20 cellular contexts compared by ENCODE assay signal in the genomic region with DNA sequence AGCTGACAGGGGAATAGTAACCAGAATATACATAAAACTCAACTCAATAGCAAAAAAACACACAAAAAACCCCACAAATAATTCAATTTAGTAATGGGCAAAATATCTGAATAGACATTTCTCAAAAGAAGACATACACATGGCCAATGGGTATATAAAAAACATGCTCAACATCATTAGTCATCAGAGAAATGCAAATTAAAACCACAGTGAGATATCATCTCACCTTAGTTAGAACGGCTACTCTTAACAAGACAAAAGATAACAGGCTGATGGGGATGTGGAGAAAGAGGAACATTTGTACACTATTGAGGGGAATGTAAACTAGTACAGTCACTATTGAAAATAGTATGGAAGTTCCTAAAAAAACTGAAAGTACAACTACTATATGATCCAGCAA.
A peak's percentile ranks its signal among the peaks of the same experiment; 100 is the strongest.
DNase-seq lines count a peak whose midpoint lies in the region; ATAC-seq, FAIRE-seq and TF ChIP-seq lines count a peak whose summit lies in the region.
"Had no signal": no experiment of that assay in that cellular context is flagged by ENCODE, and none has a peak within 500 bp of the region (broad histone marks: within the 10 kb centered on the region; RNA-seq: fewer than 3 reads in every experiment).

No MANE protein-coding gene starts in this region.

- no peak overlapping the region for H3K4me3 ChIP-seq in brain microvascular endothelial cell (ENCODE audit: low read depth, low read length)
- H3K4me3 ChIP-seq: BLaER1 treated with 17β-estradiol and CSF1 and Interleukin-3, amounts not matched to agents 10 nM and 100 nM; HAP-1 had no signal

- DNase-seq in D721Med (ENCODE audit: insufficient read length, low spot score): no peak
- DNase-seq in HT-29 (ENCODE audit: low spot score): peak; percentile 29
- DNase-seq in OCI-M1 (lab: John Stamatoyannopoulos, UW): peak; percentile 8
- DNase-seq in foreskin keratinocyte: peak; percentile 22 to 53
- DNase-seq in kidney glomerular epithelial cell (lab: John Stamatoyannopoulos, UW): no peak
- no peak for DNase-seq in brain microvascular endothelial cell
- no peak for DNase-seq in DMS53 treated with DMSO at 0.1 percent for 48 hours (lab: John Stamatoyannopoulos, UW; ENCODE audit: unreplicated experiment)
- DNase-seq: ACHN; Calu3; CD4-positive, alpha-beta T cell; DMS79 treated with DMSO at 0.1 percent for 48 hours; EL; GDM1 had no signal

- no peak for TF ChIP-seq CTCF in D721Med (IDR thresholded peaks at IDR 0.05; ENCODE audit: insufficient read depth, missing control alignments)
- TF ChIP-seq CTCF in foreskin keratinocyte (conservative IDR thresholded peaks at IDR 0.05): no peak
- TF ChIP-seq CTCF in brain microvascular endothelial cell (IDR thresholded peaks at IDR 0.05; ENCODE audit: low read depth, low read length, missing control alignments): no peak

- peaks cover 4% of the 10 kb centered on the region for H3K4me1 ChIP-seq in foreskin keratinocyte
- H3K4me1 ChIP-seq: BLaER1 treated with 17β-estradiol and CSF1 and Interleukin-3, amounts not matched to agents 10 nM and 100 nM had no signal

- peak; percentile 35 for FAIRE-seq in D721Med (lab: Jason Lieb, UNC)
- FAIRE-seq: GM12892, GM19239, H1, HepG2, HTR-8/SVneo had no signal

- in situ Hi-C loops in brain microvascular endothelial cell (cut with HindIII; ENCODE audit: low pct_ligation_motif_present, low sequenced_read_pairs): no loop called here

- peak; percentile 73 for ATAC-seq in foreskin keratinocyte
- ATAC-seq: HepG2 had no signal

- no peak overlapping the region for H3K27ac ChIP-seq in foreskin keratinocyte
- no peak overlapping the region for H3K27ac ChIP-seq in brain microvascular endothelial cell
- H3K27ac ChIP-seq: BLaER1 treated with 17β-estradiol and CSF1 and Interleukin-3, amounts not matched to agents 10 nM and 100 nM had no signal

- H3K27me3 ChIP-seq in foreskin keratinocyte (no peaks in the 10 kb centered on the region), brain microvascular endothelial cell (replicated peaks) (no peaks in the 10 kb centered on the region)
- H3K27me3 ChIP-seq: BLaER1 treated with 17β-estradiol and CSF1 and Interleukin-3, amounts not matched to agents 10 nM and 100 nM had no signal

- no peaks in the 10 kb centered on the region for H3K36me3 ChIP-seq in brain microvascular endothelial cell (replicated peaks)
- H3K36me3 ChIP-seq: BLaER1 treated with 17β-estradiol and CSF1 and Interleukin-3, amounts not matched to agents 10 nM and 100 nM; HAP-1 had no signal

Comparison
In these comparisons a context has a peak if more than half of its experiments do, and no peak if none do; other contexts are left out.
1. DNase-seq: peak in HT-29 (single experiment), OCI-M1 (single experiment) and foreskin keratinocyte (2 of 2); none in D721Med (single experiment), kidney glomerular epithelial cell (single experiment), brain microvascular endothelial cell (single experiment) and DMS53 treated with DMSO at 0.1 percent for 48 hours (single experiment).